In genomic region chr16:15236674-15237323, GRCh38 we compare ENCODE assay signal across 3 cellular contexts.
A peak's percentile ranks its signal among the peaks of the same experiment; 100 is the strongest.
DNase-seq lines count a peak whose midpoint lies in the region; ATAC-seq and TF ChIP-seq lines count a peak whose summit lies in the region.
"Not testable (repeated sequence)": the region's sequence is repeated elsewhere in the genome, so short reads cannot be mapped to it uniquely, and the experiment has no call there.

No MANE protein-coding gene starts in this region.

- not testable (repeated sequence) for H3K4me3 ChIP-seq in mucosa of descending colon

- peak; percentile 87 for ATAC-seq in esophagus mucosa
- peak; percentile 93 for ATAC-seq in left colon
- ATAC-seq in mucosa of descending colon, result peak; percentile 92

- not testable (repeated sequence) for DNase-seq in left colon, mucosa of descending colon

- TF ChIP-seq CTCF in mucosa of descending colon (IDR thresholded peaks at IDR 0.05), result not testable (repeated sequence)

- H3K36me3 ChIP-seq in mucosa of descending colon (ENCODE audit: low read depth), result not testable (repeated sequence)

- intact Hi-C loops in left colon (cut with DNase I, micrococcal nuclease); mucosa of descending colon (cut with DNase I, micrococcal nuclease): not testable (repeated sequence)

- not testable (repeated sequence) for H3K9me3 ChIP-seq in mucosa of descending colon

- not testable (repeated sequence) for H3K4me1 ChIP-seq in mucosa of descending colon (ENCODE audit: low read depth)
